8 cellular contexts compared by ENCODE assay signal in the genomic region with DNA sequence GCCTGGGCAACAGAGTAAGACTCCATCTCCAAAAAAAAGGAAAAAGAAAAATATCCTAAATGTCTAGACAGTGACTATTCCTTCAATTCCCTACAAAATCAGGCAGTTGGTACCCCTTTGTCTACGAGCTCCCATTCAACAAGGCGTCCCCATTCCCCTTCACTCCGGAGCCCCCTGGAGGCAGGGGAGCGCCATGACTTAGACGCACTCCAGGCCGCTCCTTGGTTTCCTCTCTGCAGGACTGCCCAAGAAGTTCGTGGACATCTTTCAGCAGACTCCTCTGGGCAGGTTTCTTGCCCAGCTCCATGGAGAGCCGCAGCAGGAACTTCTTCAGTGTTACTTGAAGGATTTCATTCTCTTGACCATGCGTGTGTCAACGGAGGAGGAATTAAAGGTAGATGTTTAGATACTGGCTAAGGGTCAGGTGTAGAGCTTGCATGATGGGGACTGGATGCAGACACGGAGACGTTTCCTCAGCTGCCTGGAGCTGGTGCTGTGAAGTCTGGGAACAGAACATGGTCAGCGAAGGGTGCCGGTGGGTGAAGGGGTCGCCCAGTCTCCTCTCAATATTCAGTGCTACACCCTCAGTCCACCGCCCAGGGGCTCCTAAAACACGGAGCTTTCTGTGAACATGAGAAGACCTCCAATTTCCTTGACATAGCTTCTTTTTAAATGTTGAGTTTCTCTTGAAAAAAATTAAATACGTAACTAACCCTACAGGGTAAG.
A peak's percentile ranks its signal among the peaks of the same experiment; 100 is the strongest.
DNase-seq lines count a peak whose midpoint lies in the region; ATAC-seq and TF ChIP-seq lines count a peak whose summit lies in the region.

No MANE protein-coding gene starts in this region.

- POLR2A ChIA-PET in AG04449 (lab: Yijun Ruan, JAX), result interaction anchor here (0.5 kb wide), 1 partner anchor 33 kb away, joined by 3 read pairs; no protein-coding TSS in a partner anchor

- CTCF ChIA-PET in AG04449 (lab: Yijun Ruan, JAX), result interaction anchor here (0.8 to 3.0 kb wide), 9 partner anchors 8 to 279 kb away, joined by 3 to 11 read pairs (median 4); no protein-coding TSS in a partner anchor

- ATAC-seq in HG03045 (IDR thresholded peaks at IDR 0.05; ENCODE audit: unreplicated experiment) (no peak), GM19324 (IDR thresholded peaks at IDR 0.05; ENCODE audit: low FRiP score, unreplicated experiment) (no peak), GM19351 (IDR thresholded peaks at IDR 0.05; ENCODE audit: unreplicated experiment) (no peak), GM21825 (IDR thresholded peaks at IDR 0.05; ENCODE audit: unreplicated experiment) (no peak)

- DNase-seq in AG04449 (ENCODE audit: low read depth, low spot score) (no peak), hepatic stellate cell (ENCODE audit: low spot score) (peak; percentile 44)

- TF ChIP-seq CTCF in AG04449 (IDR thresholded peaks at IDR 0.05; ENCODE audit: insufficient read depth, low read length, missing control alignments), result peak; percentile 41
- peak; percentile 56 for TF ChIP-seq CTCF in GM12873 (IDR thresholded peaks at IDR 0.05; ENCODE audit: insufficient read depth, low read depth, low read length, missing control alignments)
- peak; percentile 48 for TF ChIP-seq CTCF in WI38 (IDR thresholded peaks at IDR 0.05; ENCODE audit: low read depth, low read length)

- H3K4me3 ChIP-seq in AG04449 (ENCODE audit: low read depth, low read length) (no peak overlapping the region), WI38 (ENCODE audit: low read depth, low read length) (no peak overlapping the region)
